ENCODE assay signal across 25 cellular contexts in genomic region chr13:27466513-27466912, GRCh38. TPM values are rescaled to one million over a fixed set of nuclear protein-coding genes. Genes with fewer than 3 reads are reported as not detected.
DNase-seq lines count a peak whose midpoint lies in the region; ATAC-seq and TF ChIP-seq lines count a peak whose summit lies in the region.
"Had no signal": no experiment of that assay in that cellular context is flagged by ENCODE, and none has a peak within 500 bp of the region (broad histone marks: within the 10 kb centered on the region; RNA-seq: fewer than 3 reads in every experiment).

No MANE protein-coding gene starts in this region.

- H3K9me3 Mint-ChIP-seq in mesothelial cell of epicardium: no peaks in the 10 kb centered on the region
- H3K9me3 Mint-ChIP-seq: activated B cell treated with CpG ODN at 0.5 μM for 24 hours; activated naive CD8-positive, alpha-beta T cell treated with anti-CD3 and anti-CD28 coated beads, Interleukin-2, amount 50 U/mL, for 24 hours; CD4-positive, alpha-beta T cell; natural killer cell treated with Interleukin-12 subunit alpha and Interleukin-12 subunit beta and Interleukin-15 and Interleukin-18, amount 100 ng/mL, for 72 hours had no signal

- ATAC-seq in GM21447 (IDR thresholded peaks at IDR 0.05; ENCODE audit: unreplicated experiment): no peak
- ATAC-seq: activated naive CD8-positive, alpha-beta T cell treated with anti-CD3 and anti-CD28 coated beads, Interleukin-2, amount 50 U/mL, for 24 hours; natural killer cell treated with Interleukin-12 subunit alpha and Interleukin-12 subunit beta and Interleukin-15 and Interleukin-18, amount 100 ng/mL, for 72 hours had no signal

- TF ChIP-seq CTCF in VCaP (conservative IDR thresholded peaks at IDR 0.05) (no peak), mesothelial cell of epicardium (IDR thresholded peaks at IDR 0.05; ENCODE audit: unreplicated experiment) (no peak)

- H3K27me3 Mint-ChIP-seq in mesothelial cell of epicardium (ENCODE audit: low read depth): peaks cover 17% of the 10 kb centered on the region
- H3K27me3 Mint-ChIP-seq: activated B cell treated with CpG ODN at 0.5 μM for 24 hours; activated naive CD8-positive, alpha-beta T cell treated with anti-CD3 and anti-CD28 coated beads, Interleukin-2, amount 50 U/mL, for 24 hours; CD4-positive, alpha-beta T cell had no signal

- peak overlapping the region; percentile 25 for H3K27ac Mint-ChIP-seq in mesothelial cell of epicardium
- H3K27ac Mint-ChIP-seq: activated B cell treated with CpG ODN at 0.5 μM for 24 hours; activated naive CD8-positive, alpha-beta T cell treated with anti-CD3 and anti-CD28 coated beads, Interleukin-2, amount 50 U/mL, for 24 hours; CD4-positive, alpha-beta T cell; natural killer cell treated with Interleukin-12 subunit alpha and Interleukin-12 subunit beta and Interleukin-15 and Interleukin-18, amount 100 ng/mL, for 72 hours had no signal

- H3K4me3 Mint-ChIP-seq in mesothelial cell of epicardium: no peak overlapping the region
- H3K4me3 Mint-ChIP-seq: activated B cell treated with CpG ODN at 0.5 μM for 24 hours; activated naive CD8-positive, alpha-beta T cell treated with anti-CD3 and anti-CD28 coated beads, Interleukin-2, amount 50 U/mL, for 24 hours; CD4-positive, alpha-beta T cell; natural killer cell treated with Interleukin-12 subunit alpha and Interleukin-12 subunit beta and Interleukin-15 and Interleukin-18, amount 100 ng/mL, for 72 hours had no signal

- DNase-seq in Ammon's horn (ENCODE audit: low spot score): peak; percentile 27
- DNase-seq in GM03348 (ENCODE audit: low spot score): peak; percentile 13
- no peak for DNase-seq in mesothelial cell of epicardium (ENCODE audit: low spot score in 2 of 2, unreplicated experiment in 2 of 2)
- no peak for DNase-seq in COLO668 (lab: John Stamatoyannopoulos, UW; ENCODE audit: unreplicated experiment)
- DNase-seq in NCI-H2107 (lab: John Stamatoyannopoulos, UW): no peak
- DNase-seq: activated B cell treated with CpG ODN at 0.5 μM for 24 hours; activated CD4-positive, alpha-beta T cell treated with anti-CD3 and anti-CD28 coated beads, Interleukin-2, amount 50 U/mL, for 48 hours; activated effector memory CD4-positive, alpha-beta T cell treated with anti-CD3 and anti-CD28 coated beads, Interleukin-2, amount 50 U/mL, for 16 hours; activated naive CD8-positive, alpha-beta T cell treated with anti-CD3 and anti-CD28 coated beads, Interleukin-2, amount 50 U/mL, for 24 hours; CD4-positive, alpha-beta T cell; DMS153; GDM1; Kasumi-1; midbrain; NCI-H1092 treated with DMSO at 0.1 percent for 48 hours; NCI-H2029 treated with DMSO at 0.1 percent for 48 hours; NCI-H510A; RPMI8226; stimulated activated CD4-positive, alpha-beta T cell treated with anti-CD3 and anti-CD28 coated beads, Interleukin-1b, Interleukin-23, amount 100 ng/mL, for 48 hours; T1000 had no signal

- H3K27ac ChIP-seq in VCaP: peak overlapping the region; percentile 33
- H3K27ac ChIP-seq: skin epidermis, suprapubic skin had no signal

- H3K36me3 Mint-ChIP-seq in mesothelial cell of epicardium: no peaks in the 10 kb centered on the region
- H3K36me3 Mint-ChIP-seq: natural killer cell treated with Interleukin-12 subunit alpha and Interleukin-12 subunit beta and Interleukin-15 and Interleukin-18, amount 100 ng/mL, for 72 hours had no signal

- peaks cover 10% of the 10 kb centered on the region for H3K4me1 Mint-ChIP-seq in mesothelial cell of epicardium
- H3K4me1 Mint-ChIP-seq: activated naive CD8-positive, alpha-beta T cell treated with anti-CD3 and anti-CD28 coated beads, Interleukin-2, amount 50 U/mL, for 24 hours had no signal

RNA-seq across cellular contexts. Expression of gene MTIF3, which starts 16.1 kb away (rescaled TPM):
- 39.1 to 41.1 TPM (median 40.4 TPM) in 3 replicates for total RNA-seq in mesothelial cell of epicardium

RNA-seq across cellular contexts. Expression of gene GTF3A, which starts 42.1 kb away (rescaled TPM):
- 47.5 to 53.7 TPM (median 48.6 TPM) in 3 replicates for total RNA-seq in mesothelial cell of epicardium

Comparison
In these comparisons a context has a peak if more than half of its experiments do, and no peak if none do; other contexts are left out.
1. DNase-seq: peak in Ammon's horn (single experiment) and GM03348 (single experiment); none in mesothelial cell of epicardium (0 of 2), COLO668 (single experiment) and NCI-H2107 (single experiment).